Comparison of ENCODE assay signal across 1 cellular context in the genomic region with DNA sequence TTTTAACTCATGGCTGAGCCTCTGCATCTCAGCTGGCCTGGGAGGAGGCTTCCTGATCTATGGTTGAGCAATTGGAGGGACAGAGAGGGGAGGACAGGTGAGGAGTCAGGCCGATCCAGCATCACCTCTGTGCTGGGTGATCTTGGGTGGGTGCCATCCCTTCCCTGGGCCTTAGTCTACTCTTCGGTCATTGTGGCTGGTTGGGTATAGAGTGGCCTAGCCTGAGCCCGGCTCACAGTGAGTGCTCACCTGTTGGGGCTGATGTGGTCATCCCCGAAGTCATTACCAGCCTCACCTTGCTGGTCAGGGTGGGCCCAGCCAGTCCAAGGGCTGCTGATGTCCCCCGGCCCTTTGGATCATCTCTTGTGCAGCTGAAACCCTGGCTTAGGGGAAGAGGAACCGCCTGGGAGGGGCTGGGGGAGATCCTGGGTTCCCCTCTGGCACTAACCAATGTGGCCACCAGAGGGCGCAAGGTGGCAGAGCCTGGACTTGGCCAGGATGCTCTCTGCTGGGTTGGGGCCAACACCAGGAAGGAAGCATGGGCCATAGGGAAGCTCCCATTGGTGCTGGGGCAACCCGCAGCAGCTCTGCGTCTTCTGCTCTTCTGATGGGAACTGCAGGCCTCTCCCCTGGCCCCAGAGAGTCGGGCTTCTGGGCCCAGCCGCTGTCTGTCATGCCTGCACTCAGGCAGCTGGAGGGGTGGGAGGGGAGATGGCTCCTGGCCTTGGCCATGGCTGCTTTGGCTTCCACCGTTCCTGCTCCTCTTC.
A peak's percentile ranks its signal among the peaks of the same experiment; 100 is the strongest.
TF ChIP-seq lines count a peak whose summit lies in the region.

No MANE protein-coding gene starts in this region.

TF ChIP-seq in HepG2, 621 proteins besides CTCF, POLR2A, EP300 and RAD21 (continued from another document):
- TF ChIP-seq ZNF788 (CRISPR knock-in tag; IDR thresholded peaks at IDR 0.05; ENCODE audit: borderline replicate concordance) = no peak; the same call in 1 of the 2 replicates
- 0 out of 2 replicates have a peak, but pooled peaks have one; percentile 25 for TF ChIP-seq ZNF598 (CRISPR knock-in tag; IDR thresholded peaks at IDR 0.05; ENCODE audit: borderline replicate concordance)
- no peak for TF ChIP-seq TP53 (CRISPR knock-in tag; conservative IDR thresholded peaks at IDR 0.05)
- TF ChIP-seq ZNF674 (CRISPR knock-in tag; IDR thresholded peaks at IDR 0.05; ENCODE audit: low read depth) = no peak
- TF ChIP-seq HOXA5 (CRISPR knock-in tag; IDR thresholded peaks at IDR 0.05) = no peak
- TF ChIP-seq, protein P1, sequence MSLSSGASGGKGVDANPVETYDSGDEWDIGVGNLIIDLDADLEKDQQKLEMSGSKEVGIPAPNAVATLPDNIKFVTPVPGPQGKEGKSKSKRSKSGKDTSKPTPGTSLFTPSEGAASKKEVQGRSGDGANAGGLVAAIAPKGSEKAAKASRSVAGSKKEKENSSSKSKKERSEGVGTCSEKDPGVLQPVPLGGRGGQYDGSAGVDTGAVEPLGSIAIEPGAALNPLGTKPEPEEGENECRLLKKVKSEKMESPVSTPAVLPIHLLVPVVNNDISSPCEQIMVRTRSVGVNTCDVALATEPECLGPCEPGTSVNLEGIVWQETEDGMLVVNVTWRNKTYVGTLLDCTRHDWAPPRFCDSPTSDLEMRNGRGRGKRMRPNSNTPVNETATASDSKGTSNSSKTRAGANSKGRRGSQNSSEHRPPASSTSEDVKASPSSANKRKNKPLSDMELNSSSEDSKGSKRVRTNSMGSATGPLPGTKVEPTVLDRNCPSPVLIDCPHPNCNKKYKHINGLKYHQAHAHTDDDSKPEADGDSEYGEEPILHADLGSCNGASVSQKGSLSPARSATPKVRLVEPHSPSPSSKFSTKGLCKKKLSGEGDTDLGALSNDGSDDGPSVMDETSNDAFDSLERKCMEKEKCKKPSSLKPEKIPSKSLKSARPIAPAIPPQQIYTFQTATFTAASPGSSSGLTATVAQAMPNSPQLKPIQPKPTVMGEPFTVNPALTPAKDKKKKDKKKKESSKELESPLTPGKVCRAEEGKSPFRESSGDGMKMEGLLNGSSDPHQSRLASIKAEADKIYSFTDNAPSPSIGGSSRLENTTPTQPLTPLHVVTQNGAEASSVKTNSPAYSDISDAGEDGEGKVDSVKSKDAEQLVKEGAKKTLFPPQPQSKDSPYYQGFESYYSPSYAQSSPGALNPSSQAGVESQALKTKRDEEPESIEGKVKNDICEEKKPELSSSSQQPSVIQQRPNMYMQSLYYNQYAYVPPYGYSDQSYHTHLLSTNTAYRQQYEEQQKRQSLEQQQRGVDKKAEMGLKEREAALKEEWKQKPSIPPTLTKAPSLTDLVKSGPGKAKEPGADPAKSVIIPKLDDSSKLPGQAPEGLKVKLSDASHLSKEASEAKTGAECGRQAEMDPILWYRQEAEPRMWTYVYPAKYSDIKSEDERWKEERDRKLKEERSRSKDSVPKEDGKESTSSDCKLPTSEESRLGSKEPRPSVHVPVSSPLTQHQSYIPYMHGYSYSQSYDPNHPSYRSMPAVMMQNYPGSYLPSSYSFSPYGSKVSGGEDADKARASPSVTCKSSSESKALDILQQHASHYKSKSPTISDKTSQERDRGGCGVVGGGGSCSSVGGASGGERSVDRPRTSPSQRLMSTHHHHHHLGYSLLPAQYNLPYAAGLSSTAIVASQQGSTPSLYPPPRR (CRISPR knock-in tag; IDR thresholded peaks at IDR 0.05; ENCODE audit: borderline replicate concordance) = 0 out of 2 replicates have a peak, but pooled peaks have one; percentile 37
- TF ChIP-seq HNF4A (CRISPR knock-in tag; IDR thresholded peaks at IDR 0.05) = no peak
- no peak for TF ChIP-seq MTF1 (CRISPR knock-in tag; IDR thresholded peaks at IDR 0.05)
- TF ChIP-seq, protein P2, sequence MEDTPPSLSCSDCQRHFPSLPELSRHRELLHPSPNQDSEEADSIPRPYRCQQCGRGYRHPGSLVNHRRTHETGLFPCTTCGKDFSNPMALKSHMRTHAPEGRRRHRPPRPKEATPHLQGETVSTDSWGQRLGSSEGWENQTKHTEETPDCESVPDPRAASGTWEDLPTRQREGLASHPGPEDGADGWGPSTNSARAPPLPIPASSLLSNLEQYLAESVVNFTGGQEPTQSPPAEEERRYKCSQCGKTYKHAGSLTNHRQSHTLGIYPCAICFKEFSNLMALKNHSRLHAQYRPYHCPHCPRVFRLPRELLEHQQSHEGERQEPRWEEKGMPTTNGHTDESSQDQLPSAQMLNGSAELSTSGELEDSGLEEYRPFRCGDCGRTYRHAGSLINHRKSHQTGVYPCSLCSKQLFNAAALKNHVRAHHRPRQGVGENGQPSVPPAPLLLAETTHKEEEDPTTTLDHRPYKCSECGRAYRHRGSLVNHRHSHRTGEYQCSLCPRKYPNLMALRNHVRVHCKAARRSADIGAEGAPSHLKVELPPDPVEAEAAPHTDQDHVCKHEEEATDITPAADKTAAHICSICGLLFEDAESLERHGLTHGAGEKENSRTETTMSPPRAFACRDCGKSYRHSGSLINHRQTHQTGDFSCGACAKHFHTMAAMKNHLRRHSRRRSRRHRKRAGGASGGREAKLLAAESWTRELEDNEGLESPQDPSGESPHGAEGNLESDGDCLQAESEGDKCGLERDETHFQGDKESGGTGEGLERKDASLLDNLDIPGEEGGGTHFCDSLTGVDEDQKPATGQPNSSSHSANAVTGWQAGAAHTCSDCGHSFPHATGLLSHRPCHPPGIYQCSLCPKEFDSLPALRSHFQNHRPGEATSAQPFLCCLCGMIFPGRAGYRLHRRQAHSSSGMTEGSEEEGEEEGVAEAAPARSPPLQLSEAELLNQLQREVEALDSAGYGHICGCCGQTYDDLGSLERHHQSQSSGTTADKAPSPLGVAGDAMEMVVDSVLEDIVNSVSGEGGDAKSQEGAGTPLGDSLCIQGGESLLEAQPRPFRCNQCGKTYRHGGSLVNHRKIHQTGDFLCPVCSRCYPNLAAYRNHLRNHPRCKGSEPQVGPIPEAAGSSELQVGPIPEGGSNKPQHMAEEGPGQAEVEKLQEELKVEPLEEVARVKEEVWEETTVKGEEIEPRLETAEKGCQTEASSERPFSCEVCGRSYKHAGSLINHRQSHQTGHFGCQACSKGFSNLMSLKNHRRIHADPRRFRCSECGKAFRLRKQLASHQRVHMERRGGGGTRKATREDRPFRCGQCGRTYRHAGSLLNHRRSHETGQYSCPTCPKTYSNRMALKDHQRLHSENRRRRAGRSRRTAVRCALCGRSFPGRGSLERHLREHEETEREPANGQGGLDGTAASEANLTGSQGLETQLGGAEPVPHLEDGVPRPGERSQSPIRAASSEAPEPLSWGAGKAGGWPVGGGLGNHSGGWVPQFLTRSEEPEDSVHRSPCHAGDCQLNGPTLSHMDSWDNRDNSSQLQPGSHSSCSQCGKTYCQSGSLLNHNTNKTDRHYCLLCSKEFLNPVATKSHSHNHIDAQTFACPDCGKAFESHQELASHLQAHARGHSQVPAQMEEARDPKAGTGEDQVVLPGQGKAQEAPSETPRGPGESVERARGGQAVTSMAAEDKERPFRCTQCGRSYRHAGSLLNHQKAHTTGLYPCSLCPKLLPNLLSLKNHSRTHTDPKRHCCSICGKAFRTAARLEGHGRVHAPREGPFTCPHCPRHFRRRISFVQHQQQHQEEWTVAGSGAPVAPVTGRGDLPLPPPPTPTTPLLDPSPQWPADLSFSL (CRISPR knock-in tag; IDR thresholded peaks at IDR 0.05) = no peak
- TF ChIP-seq, protein P3, sequence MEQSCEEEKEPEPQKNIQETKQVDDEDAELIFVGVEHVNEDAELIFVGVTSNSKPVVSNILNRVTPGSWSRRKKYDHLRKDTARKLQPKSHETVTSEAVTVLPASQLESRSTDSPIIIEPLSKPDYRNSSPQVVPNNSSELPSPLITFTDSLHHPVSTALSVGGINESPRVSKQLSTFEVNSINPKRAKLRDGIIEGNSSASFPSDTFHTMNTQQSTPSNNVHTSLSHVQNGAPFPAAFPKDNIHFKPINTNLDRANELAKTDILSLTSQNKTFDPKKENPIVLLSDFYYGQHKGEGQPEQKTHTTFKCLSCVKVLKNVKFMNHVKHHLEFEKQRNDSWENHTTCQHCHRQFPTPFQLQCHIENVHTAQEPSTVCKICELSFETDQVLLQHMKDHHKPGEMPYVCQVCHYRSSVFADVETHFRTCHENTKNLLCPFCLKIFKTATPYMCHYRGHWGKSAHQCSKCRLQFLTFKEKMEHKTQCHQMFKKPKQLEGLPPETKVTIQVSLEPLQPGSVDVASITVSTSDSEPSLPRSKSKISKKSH (CRISPR knock-in tag; IDR thresholded peaks at IDR 0.05; ENCODE audit: borderline replicate concordance) = 0 out of 2 replicates have a peak, but pooled peaks have one; percentile 44
- TF ChIP-seq NFE2 (CRISPR knock-in tag; IDR thresholded peaks at IDR 0.05) = no peak
- TF ChIP-seq, protein P4, sequence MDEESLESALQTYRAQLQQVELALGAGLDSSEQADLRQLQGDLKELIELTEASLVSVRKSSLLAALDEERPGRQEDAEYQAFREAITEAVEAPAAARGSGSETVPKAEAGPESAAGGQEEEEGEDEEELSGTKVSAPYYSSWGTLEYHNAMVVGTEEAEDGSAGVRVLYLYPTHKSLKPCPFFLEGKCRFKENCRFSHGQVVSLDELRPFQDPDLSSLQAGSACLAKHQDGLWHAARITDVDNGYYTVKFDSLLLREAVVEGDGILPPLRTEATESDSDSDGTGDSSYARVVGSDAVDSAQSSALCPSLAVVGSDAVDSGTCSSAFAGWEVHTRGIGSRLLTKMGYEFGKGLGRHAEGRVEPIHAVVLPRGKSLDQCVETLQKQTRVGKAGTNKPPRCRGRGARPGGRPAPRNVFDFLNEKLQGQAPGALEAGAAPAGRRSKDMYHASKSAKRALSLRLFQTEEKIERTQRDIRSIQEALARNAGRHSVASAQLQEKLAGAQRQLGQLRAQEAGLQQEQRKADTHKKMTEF (CRISPR knock-in tag; IDR thresholded peaks at IDR 0.05) = peak; percentile 44; the same call in 1 of the 2 replicates
- TF ChIP-seq, protein P5, sequence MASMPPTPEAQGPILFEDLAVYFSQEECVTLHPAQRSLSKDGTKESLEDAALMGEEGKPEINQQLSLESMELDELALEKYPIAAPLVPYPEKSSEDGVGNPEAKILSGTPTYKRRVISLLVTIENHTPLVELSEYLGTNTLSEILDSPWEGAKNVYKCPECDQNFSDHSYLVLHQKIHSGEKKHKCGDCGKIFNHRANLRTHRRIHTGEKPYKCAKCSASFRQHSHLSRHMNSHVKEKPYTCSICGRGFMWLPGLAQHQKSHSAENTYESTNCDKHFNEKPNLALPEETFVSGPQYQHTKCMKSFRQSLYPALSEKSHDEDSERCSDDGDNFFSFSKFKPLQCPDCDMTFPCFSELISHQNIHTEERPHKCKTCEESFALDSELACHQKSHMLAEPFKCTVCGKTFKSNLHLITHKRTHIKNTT (CRISPR knock-in tag; IDR thresholded peaks at IDR 0.05) = no peak
- TF ChIP-seq AGO2 (optimal IDR thresholded peaks at IDR 0.05; ENCODE audit: low read depth, low read length) = peak; percentile 57
- no peak for TF ChIP-seq HCFC1 (IDR thresholded peaks at IDR 0.05; ENCODE audit: low read depth, low read length)
- no peak for TF ChIP-seq ATM (IDR thresholded peaks at IDR 0.05; ENCODE audit: borderline replicate concordance)
- TF ChIP-seq, protein P6, sequence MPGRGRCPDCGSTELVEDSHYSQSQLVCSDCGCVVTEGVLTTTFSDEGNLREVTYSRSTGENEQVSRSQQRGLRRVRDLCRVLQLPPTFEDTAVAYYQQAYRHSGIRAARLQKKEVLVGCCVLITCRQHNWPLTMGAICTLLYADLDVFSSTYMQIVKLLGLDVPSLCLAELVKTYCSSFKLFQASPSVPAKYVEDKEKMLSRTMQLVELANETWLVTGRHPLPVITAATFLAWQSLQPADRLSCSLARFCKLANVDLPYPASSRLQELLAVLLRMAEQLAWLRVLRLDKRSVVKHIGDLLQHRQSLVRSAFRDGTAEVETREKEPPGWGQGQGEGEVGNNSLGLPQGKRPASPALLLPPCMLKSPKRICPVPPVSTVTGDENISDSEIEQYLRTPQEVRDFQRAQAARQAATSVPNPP (CRISPR knock-in tag; IDR thresholded peaks at IDR 0.05) = no peak
- TF ChIP-seq ZNF33A (CRISPR knock-in tag; IDR thresholded peaks at IDR 0.05; ENCODE audit: borderline replicate concordance) = no peak
- TF ChIP-seq ZNF839 (CRISPR knock-in tag; IDR thresholded peaks at IDR 0.05; ENCODE audit: borderline replicate concordance) = 0 out of 2 replicates have a peak, but pooled peaks have one; percentile 27
- no peak for TF ChIP-seq ZNF264 (CRISPR knock-in tag; IDR thresholded peaks at IDR 0.05)
- TF ChIP-seq TBL1XR1 (IDR thresholded peaks at IDR 0.05; ENCODE audit: borderline replicate concordance, low read length, partially characterized antibody) = no peak
- TF ChIP-seq, protein P7, sequence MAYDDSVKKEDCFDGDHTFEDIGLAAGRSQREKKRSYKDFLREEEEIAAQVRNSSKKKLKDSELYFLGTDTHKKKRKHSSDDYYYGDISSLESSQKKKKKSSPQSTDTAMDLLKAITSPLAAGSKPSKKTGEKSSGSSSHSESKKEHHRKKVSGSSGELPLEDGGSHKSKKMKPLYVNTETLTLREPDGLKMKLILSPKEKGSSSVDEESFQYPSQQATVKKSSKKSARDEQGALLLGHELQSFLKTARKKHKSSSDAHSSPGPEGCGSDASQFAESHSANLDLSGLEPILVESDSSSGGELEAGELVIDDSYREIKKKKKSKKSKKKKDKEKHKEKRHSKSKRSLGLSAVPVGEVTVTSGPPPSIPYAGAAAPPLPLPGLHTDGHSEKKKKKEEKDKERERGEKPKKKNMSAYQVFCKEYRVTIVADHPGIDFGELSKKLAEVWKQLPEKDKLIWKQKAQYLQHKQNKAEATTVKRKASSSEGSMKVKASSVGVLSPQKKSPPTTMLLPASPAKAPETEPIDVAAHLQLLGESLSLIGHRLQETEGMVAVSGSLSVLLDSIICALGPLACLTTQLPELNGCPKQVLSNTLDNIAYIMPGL (CRISPR knock-in tag; IDR thresholded peaks at IDR 0.05; ENCODE audit: borderline replicate concordance in 1 of 2, low read depth in 1 of 2) = peak; percentile 71 to 77
- TF ChIP-seq, protein P8, sequence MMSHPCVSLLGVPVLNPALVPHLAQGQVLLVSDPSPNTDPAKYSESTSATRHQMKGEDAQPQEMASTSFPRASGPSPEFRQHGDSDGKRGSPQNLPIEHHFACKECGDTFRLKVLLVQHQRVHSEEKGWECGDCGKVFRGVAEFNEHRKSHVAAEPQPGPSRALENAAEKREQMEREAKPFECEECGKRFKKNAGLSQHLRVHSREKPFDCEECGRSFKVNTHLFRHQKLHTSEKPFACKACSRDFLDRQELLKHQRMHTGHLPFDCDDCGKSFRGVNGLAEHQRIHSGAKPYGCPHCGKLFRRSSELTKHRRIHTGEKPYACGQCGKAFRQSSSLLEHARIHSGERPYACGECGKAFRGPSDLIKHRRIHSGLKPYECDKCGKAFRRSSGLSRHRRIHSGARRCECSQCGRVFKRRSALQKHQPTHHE (CRISPR knock-in tag; IDR thresholded peaks at IDR 0.05; ENCODE audit: borderline replicate concordance) = no peak
- 0 out of 2 replicates have a peak, but pooled peaks have one; percentile 13 for TF ChIP-seq SOX5 (CRISPR knock-in tag; IDR thresholded peaks at IDR 0.05; ENCODE audit: borderline replicate concordance)
- TF ChIP-seq ELF1 (CRISPR knock-in tag; IDR thresholded peaks at IDR 0.05) = peak; percentile 68
- TF ChIP-seq KDM6A (CRISPR knock-in tag; IDR thresholded peaks at IDR 0.05; ENCODE audit: low read depth) = no peak
- TF ChIP-seq PLRG1 (conservative IDR thresholded peaks at IDR 0.05) = no peak
